In the genomic region with DNA sequence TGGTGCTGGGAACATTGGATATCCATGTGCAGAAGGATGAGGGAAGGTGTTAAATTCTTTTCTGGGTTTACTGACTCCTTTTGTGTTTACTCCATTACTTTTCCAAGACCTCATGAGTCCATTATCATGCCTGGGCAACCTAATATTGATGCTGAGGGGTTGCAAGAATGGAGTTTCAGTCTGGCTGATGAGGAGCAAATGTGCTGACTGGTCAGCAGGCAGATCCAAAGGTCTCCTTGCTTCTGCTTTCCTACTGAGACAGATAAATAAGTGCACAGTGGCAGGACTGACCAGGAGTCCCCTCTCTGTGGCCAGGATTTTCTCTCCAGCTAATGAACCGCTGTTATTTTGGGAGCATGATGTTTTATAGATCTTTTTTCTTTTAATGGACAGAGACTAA, we compare ENCODE assay signal across 2 cellular contexts.
TF ChIP-seq lines count a peak whose summit lies in the region.

No MANE protein-coding gene starts in this region.

TF ChIP-seq in HepG2, 621 proteins besides CTCF, POLR2A, EP300 and RAD21:
- TF ChIP-seq PHF8 (CRISPR knock-in tag; IDR thresholded peaks at IDR 0.05) (no peak), MAFK (conservative IDR thresholded peaks at IDR 0.05 in 1 of 2, IDR thresholded peaks at IDR 0.05 in 1 of 2; ENCODE audit: low read length in 2 of 2) (peak; percentile 40 to 70; a peak in 2 of 4 replicates), ZNF225 (CRISPR knock-in tag; IDR thresholded peaks at IDR 0.05) (no peak), SRF (IDR thresholded peaks at IDR 0.05; ENCODE audit: low read depth, low read length) (no peak), SRSF4 (IDR thresholded peaks at IDR 0.05; ENCODE audit: low read depth, low read length, poor library complexity, severe bottlenecking) (no peak), MAFF (IDR thresholded peaks at IDR 0.05; ENCODE audit: low read depth, low read length) (peak; percentile 53)
- TF ChIP-seq, protein P1, sequence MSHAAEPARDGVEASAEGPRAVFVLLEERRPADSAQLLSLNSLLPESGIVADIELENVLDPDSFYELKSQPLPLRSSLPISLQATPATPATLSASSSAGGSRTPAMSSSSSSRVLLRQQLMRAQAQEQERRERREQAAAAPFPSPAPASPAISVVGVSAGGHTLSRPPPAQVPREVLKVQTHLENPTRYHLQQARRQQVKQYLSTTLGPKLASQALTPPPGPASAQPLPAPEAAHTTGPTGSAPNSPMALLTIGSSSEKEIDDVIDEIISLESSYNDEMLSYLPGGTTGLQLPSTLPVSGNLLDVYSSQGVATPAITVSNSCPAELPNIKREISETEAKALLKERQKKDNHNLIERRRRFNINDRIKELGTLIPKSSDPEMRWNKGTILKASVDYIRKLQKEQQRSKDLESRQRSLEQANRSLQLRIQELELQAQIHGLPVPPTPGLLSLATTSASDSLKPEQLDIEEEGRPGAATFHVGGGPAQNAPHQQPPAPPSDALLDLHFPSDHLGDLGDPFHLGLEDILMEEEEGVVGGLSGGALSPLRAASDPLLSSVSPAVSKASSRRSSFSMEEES (CRISPR knock-in tag; IDR thresholded peaks at IDR 0.05) = no peak
- TF ChIP-seq, protein P2, sequence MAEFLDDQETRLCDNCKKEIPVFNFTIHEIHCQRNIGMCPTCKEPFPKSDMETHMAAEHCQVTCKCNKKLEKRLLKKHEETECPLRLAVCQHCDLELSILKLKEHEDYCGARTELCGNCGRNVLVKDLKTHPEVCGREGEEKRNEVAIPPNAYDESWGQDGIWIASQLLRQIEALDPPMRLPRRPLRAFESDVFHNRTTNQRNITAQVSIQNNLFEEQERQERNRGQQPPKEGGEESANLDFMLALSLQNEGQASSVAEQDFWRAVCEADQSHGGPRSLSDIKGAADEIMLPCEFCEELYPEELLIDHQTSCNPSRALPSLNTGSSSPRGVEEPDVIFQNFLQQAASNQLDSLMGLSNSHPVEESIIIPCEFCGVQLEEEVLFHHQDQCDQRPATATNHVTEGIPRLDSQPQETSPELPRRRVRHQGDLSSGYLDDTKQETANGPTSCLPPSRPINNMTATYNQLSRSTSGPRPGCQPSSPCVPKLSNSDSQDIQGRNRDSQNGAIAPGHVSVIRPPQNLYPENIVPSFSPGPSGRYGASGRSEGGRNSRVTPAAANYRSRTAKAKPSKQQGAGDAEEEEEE (CRISPR knock-in tag; IDR thresholded peaks at IDR 0.05; ENCODE audit: borderline replicate concordance) = no peak

TF ChIP-seq in K562, 482 proteins besides CTCF, POLR2A, EP300 and RAD21:
- 0 out of 2 replicates have a peak, but pooled peaks have one; percentile 28 for TF ChIP-seq C11orf30 (IDR thresholded peaks at IDR 0.05; ENCODE audit: low read depth)
- TF ChIP-seq, protein P3, sequence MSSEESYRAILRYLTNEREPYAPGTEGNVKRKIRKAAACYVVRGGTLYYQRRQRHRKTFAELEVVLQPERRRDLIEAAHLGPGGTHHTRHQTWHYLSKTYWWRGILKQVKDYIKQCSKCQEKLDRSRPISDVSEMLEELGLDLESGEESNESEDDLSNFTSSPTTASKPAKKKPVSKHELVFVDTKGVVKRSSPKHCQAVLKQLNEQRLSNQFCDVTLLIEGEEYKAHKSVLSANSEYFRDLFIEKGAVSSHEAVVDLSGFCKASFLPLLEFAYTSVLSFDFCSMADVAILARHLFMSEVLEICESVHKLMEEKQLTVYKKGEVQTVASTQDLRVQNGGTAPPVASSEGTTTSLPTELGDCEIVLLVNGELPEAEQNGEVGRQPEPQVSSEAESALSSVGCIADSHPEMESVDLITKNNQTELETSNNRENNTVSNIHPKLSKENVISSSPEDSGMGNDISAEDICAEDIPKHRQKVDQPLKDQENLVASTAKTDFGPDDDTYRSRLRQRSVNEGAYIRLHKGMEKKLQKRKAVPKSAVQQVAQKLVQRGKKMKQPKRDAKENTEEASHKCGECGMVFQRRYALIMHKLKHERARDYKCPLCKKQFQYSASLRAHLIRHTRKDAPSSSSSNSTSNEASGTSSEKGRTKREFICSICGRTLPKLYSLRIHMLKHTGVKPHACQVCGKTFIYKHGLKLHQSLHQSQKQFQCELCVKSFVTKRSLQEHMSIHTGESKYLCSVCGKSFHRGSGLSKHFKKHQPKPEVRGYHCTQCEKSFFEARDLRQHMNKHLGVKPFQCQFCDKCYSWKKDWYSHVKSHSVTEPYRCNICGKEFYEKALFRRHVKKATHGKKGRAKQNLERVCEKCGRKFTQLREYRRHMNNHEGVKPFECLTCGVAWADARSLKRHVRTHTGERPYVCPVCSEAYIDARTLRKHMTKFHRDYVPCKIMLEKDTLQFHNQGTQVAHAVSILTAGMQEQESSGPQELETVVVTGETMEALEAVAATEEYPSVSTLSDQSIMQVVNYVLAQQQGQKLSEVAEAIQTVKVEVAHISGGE (CRISPR knock-in tag; IDR thresholded peaks at IDR 0.05) = no peak
- peak; percentile 44; the same call in 1 of the 2 replicates for TF ChIP-seq ZNF316 (IDR thresholded peaks at IDR 0.05)
